36 cellular contexts compared by ENCODE assay signal in the genomic region with DNA sequence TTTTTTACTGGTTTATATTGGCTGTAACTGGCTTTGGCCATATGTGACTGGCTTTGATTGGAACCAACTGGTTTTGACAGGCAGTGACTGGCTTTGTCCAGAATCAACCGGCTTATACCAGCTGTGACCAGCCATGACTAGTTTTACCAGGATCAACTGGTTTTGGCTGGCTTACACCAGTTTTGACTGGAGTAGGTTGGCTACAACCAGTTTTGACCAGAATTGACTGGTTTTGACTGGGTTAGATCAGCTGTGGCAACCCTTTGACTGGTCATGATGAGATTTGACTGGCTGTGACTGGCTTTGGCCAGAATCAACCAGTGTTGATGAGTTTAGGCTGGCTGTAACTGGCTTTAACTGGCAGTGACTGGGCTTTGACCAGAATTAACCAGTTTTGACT.
"Had no signal": no experiment of that assay in that cellular context is flagged by ENCODE, and none has a peak within 500 bp of the region (broad histone marks: within the 10 kb centered on the region; RNA-seq: fewer than 3 reads in every experiment).

No MANE protein-coding gene starts in this region.

- ATAC-seq: activated CD8-positive, alpha-beta T cell treated with anti-CD3 and anti-CD28 coated beads for 36 hours; activated naive CD4-positive, alpha-beta T cell treated with anti-CD3 and anti-CD28 coated beads, Interleukin-2, amount 50 U/mL, for 72 hours; activated T-cell treated with anti-CD3 and anti-CD28 coated beads, Interleukin-2, amount 50 U/mL, for 4 hours; activated T-cell treated with anti-CD3 and anti-CD28 coated beads, Interleukin-2, amount 50 U/mL, for 72 hours; activated T-helper 17 cell treated with anti-CD3 and anti-CD28 coated beads, Interleukin-2, amount 50 U/mL, for 72 hours; body of pancreas had no signal

- H3K36me3 Mint-ChIP-seq: activated CD4-positive, alpha-beta memory T cell treated with anti-CD3 and anti-CD28 coated beads for 36 hours; activated naive CD4-positive, alpha-beta T cell treated with anti-CD3 and anti-CD28 coated beads, Interleukin-2, amount 50 U/mL, for 72 hours; activated naive CD8-positive, alpha-beta T cell treated with anti-CD3 and anti-CD28 coated beads for 36 hours had no signal

- H3K4me3 Mint-ChIP-seq: activated B cell treated with CpG ODN at 0.5 μM for 24 hours; activated CD4-positive, alpha-beta memory T cell treated with anti-CD3 and anti-CD28 coated beads for 36 hours; activated CD4-positive, alpha-beta T cell treated with anti-CD3 and anti-CD28 coated beads, Interleukin-2, amount 10 ng/mL, durations not matched to agents 24 days and 14 days; activated CD8-positive, alpha-beta T cell treated with anti-CD3 and anti-CD28 coated beads for 36 hours; activated naive CD4-positive, alpha-beta T cell treated with anti-CD3 and anti-CD28 coated beads for 36 hours; activated naive CD8-positive, alpha-beta T cell treated with anti-CD3 and anti-CD28 coated beads for 36 hours; activated T-cell treated with anti-CD3 and anti-CD28 coated beads, Interleukin-2, amount 50 U/mL, for 4 hours; activated T-cell treated with anti-CD3 and anti-CD28 coated beads, Interleukin-2, amount 50 U/mL, for 72 hours; activated T-helper 1 cell treated with anti-CD3 and anti-CD28 coated beads, Interleukin-12 subunit alpha, Interleukin-12 subunit beta, Interleukin-2, Interleukin-4 antibody, amounts not matched to agents 30 ng/mL and 10 ng/mL and 1 ng/mL, durations not matched to agents 14 hours and 24 hours and 36 hours; activated T-helper 17 cell treated with anti-CD3 and anti-CD28 coated beads, Interleukin-2, amount 50 U/mL, for 72 hours; T-helper 1 cell treated with Interleukin-12 subunit alpha and Interleukin-12 subunit beta and Interleukin-4 antibody, amounts not matched to agents 30 μg/mL and 1 μg/mL, for 36 hours; T-helper 2 cell treated with Interferon-gamma antibody and Interleukin-4, amounts not matched to agents 5 μg/mL and 100 μg/mL, for 36 hours had no signal

- DNase-seq: activated B cell treated with CpG ODN at 0.5 μM for 24 hours; activated CD4-positive, alpha-beta memory T cell treated with anti-CD3 and anti-CD28 coated beads for 36 hours; activated CD4-positive, alpha-beta T cell treated with anti-CD3 and anti-CD28 coated beads for 4 hours; activated CD4-positive, alpha-beta T cell treated with anti-CD3 and anti-CD28 coated beads, Interleukin-2, amount 10 ng/mL, durations not matched to agents 24 days and 14 days; activated CD4-positive, alpha-beta T cell treated with anti-CD3 and anti-CD28 coated beads, Interleukin-2, amount 50 U/mL, for 1 hour; activated CD4-positive, alpha-beta T cell treated with anti-CD3 and anti-CD28 coated beads, Interleukin-2, amount 50 U/mL, for 4 hours; activated CD4-positive, CD25-positive, alpha-beta regulatory T cell treated with anti-CD3 and anti-CD28 coated beads, Interleukin-2, amount 50 U/mL, for 72 hours; activated CD8-positive, alpha-beta memory T cell treated with anti-CD3 and anti-CD28 coated beads, Interleukin-2, amount 50 U/mL, for 4 hours; activated CD8-positive, alpha-beta T cell treated with anti-CD3 and anti-CD28 coated beads for 36 hours; activated effector memory CD4-positive, alpha-beta T cell treated with anti-CD3 and anti-CD28 coated beads, Interleukin-2, amount 50 U/mL, for 16 hours; activated gamma-delta T cell treated with Interleukin-2 at 50 U/mL for 16 hours; activated naive CD4-positive, alpha-beta T cell; activated naive CD4-positive, alpha-beta T cell treated with anti-CD3 and anti-CD28 coated beads for 36 hours; activated naive CD4-positive, alpha-beta T cell treated with anti-CD3 and anti-CD28 coated beads, Interleukin-2, amount 50 U/mL, for 16 hours; activated naive CD8-positive, alpha-beta T cell treated with anti-CD3 and anti-CD28 coated beads for 36 hours; activated T-cell treated with anti-CD3 and anti-CD28 coated beads for 4 hours; activated T-cell treated with anti-CD3 and anti-CD28 coated beads, Interleukin-2, amount 50 U/mL, for 1 hour; activated T-cell treated with anti-CD3 and anti-CD28 coated beads, Interleukin-2, amount 50 U/mL, for 4 hours; activated T-cell treated with anti-CD3 and anti-CD28 coated beads, Interleukin-2, amount 50 U/mL, for 72 hours; adrenal gland; amniotic stem cell; aorta; body of pancreas; brain microvascular endothelial cell; central memory CD4-positive, alpha-beta T cell; T-helper 2 cell; T-helper 9 cell had no signal

- H3K27ac Mint-ChIP-seq: activated B cell treated with CpG ODN at 0.5 μM for 24 hours; activated CD4-positive, alpha-beta memory T cell treated with anti-CD3 and anti-CD28 coated beads for 36 hours; activated CD4-positive, alpha-beta T cell treated with anti-CD3 and anti-CD28 coated beads, Interleukin-2, amount 10 ng/mL, durations not matched to agents 24 days and 14 days; activated CD8-positive, alpha-beta T cell treated with anti-CD3 and anti-CD28 coated beads for 36 hours; activated naive CD4-positive, alpha-beta T cell treated with anti-CD3 and anti-CD28 coated beads for 36 hours; activated naive CD4-positive, alpha-beta T cell treated with anti-CD3 and anti-CD28 coated beads, Interleukin-2, amount 50 U/mL, for 72 hours; activated naive CD8-positive, alpha-beta T cell treated with anti-CD3 and anti-CD28 coated beads for 36 hours; activated T-cell treated with anti-CD3 and anti-CD28 coated beads, Interleukin-2, amount 50 U/mL, for 72 hours; activated T-helper 1 cell treated with anti-CD3 and anti-CD28 coated beads, Interleukin-12 subunit alpha, Interleukin-12 subunit beta, Interleukin-2, Interleukin-4 antibody, amounts not matched to agents 30 ng/mL and 10 ng/mL and 1 ng/mL, durations not matched to agents 14 hours and 24 hours and 36 hours; activated T-helper 17 cell treated with anti-CD3 and anti-CD28 coated beads, Interleukin-2, amount 50 U/mL, for 72 hours; T-helper 1 cell treated with Interleukin-12 subunit alpha and Interleukin-12 subunit beta and Interleukin-4 antibody, amounts not matched to agents 30 μg/mL and 1 μg/mL, for 36 hours; T-helper 2 cell treated with Interferon-gamma antibody and Interleukin-4, amounts not matched to agents 5 μg/mL and 100 μg/mL, for 36 hours had no signal

- H3K9me3 Mint-ChIP-seq: activated B cell treated with CpG ODN at 0.5 μM for 24 hours; activated CD4-positive, alpha-beta memory T cell treated with anti-CD3 and anti-CD28 coated beads for 36 hours; activated CD4-positive, alpha-beta T cell treated with anti-CD3 and anti-CD28 coated beads, Interleukin-2, amount 10 ng/mL, durations not matched to agents 24 days and 14 days; activated CD8-positive, alpha-beta T cell treated with anti-CD3 and anti-CD28 coated beads for 36 hours; activated naive CD4-positive, alpha-beta T cell treated with anti-CD3 and anti-CD28 coated beads for 36 hours; activated naive CD4-positive, alpha-beta T cell treated with anti-CD3 and anti-CD28 coated beads, Interleukin-2, amount 50 U/mL, for 72 hours; activated naive CD8-positive, alpha-beta T cell treated with anti-CD3 and anti-CD28 coated beads for 36 hours; activated T-cell treated with anti-CD3 and anti-CD28 coated beads, Interleukin-2, amount 50 U/mL, for 4 hours; activated T-helper 1 cell treated with anti-CD3 and anti-CD28 coated beads, Interleukin-12 subunit alpha, Interleukin-12 subunit beta, Interleukin-2, Interleukin-4 antibody, amounts not matched to agents 30 ng/mL and 10 ng/mL and 1 ng/mL, durations not matched to agents 14 hours and 24 hours and 36 hours; activated T-helper 17 cell treated with anti-CD3 and anti-CD28 coated beads, Interleukin-2, amount 50 U/mL, for 72 hours; T-helper 1 cell treated with Interleukin-12 subunit alpha and Interleukin-12 subunit beta and Interleukin-4 antibody, amounts not matched to agents 30 μg/mL and 1 μg/mL, for 36 hours; T-helper 2 cell treated with Interferon-gamma antibody and Interleukin-4, amounts not matched to agents 5 μg/mL and 100 μg/mL, for 36 hours had no signal

- H3K9me3 ChIP-seq: adrenal gland, body of pancreas, breast epithelium had no signal

- H3K27me3 ChIP-seq: adrenal gland, body of pancreas, brain microvascular endothelial cell had no signal

- H3K4me3 ChIP-seq: adrenal gland, body of pancreas, breast epithelium had no signal

- H3K4me1 ChIP-seq: adrenal gland, body of pancreas, breast epithelium had no signal

- H3K27ac ChIP-seq: adrenal gland, body of pancreas, brain microvascular endothelial cell, breast epithelium, VCaP had no signal

- H3K27me3 Mint-ChIP-seq: activated B cell treated with CpG ODN at 0.5 μM for 24 hours; activated CD4-positive, alpha-beta memory T cell treated with anti-CD3 and anti-CD28 coated beads for 36 hours; activated CD4-positive, alpha-beta T cell treated with anti-CD3 and anti-CD28 coated beads, Interleukin-2, amount 10 ng/mL, durations not matched to agents 24 days and 14 days; activated CD8-positive, alpha-beta T cell treated with anti-CD3 and anti-CD28 coated beads for 36 hours; activated naive CD8-positive, alpha-beta T cell treated with anti-CD3 and anti-CD28 coated beads for 36 hours; activated T-helper 17 cell treated with anti-CD3 and anti-CD28 coated beads, Interleukin-2, amount 50 U/mL, for 72 hours had no signal

- H3K4me1 Mint-ChIP-seq: activated B cell treated with CpG ODN at 0.5 μM for 24 hours; activated CD4-positive, alpha-beta T cell treated with anti-CD3 and anti-CD28 coated beads, Interleukin-2, amount 10 ng/mL, durations not matched to agents 24 days and 14 days; activated naive CD8-positive, alpha-beta T cell treated with anti-CD3 and anti-CD28 coated beads for 36 hours; activated T-helper 17 cell treated with anti-CD3 and anti-CD28 coated beads, Interleukin-2, amount 50 U/mL, for 72 hours had no signal

- FAIRE-seq: astrocyte, TTC549 had no signal

- H3K36me3 ChIP-seq: adrenal gland, brain microvascular endothelial cell, breast epithelium had no signal
